Comparison of ENCODE assay signal across 25 cellular contexts in genomic region chr6:124434416-124434815, GRCh38.
DNase-seq lines count a peak whose midpoint lies in the region; ATAC-seq and TF ChIP-seq lines count a peak whose summit lies in the region.
"Had no signal": no experiment of that assay in that cellular context is flagged by ENCODE, and none has a peak within 500 bp of the region (broad histone marks: within the 10 kb centered on the region; RNA-seq: fewer than 3 reads in every experiment).

No MANE protein-coding gene starts in this region.

- no peak for ATAC-seq in HG03095 (IDR thresholded peaks at IDR 0.05; ENCODE audit: unreplicated experiment)
- no peak for ATAC-seq in naive thymus-derived CD4-positive, alpha-beta T cell
- ATAC-seq: A549; activated T-cell treated with anti-CD3 and anti-CD28 coated beads, Interleukin-2, amount 50 U/mL, for 4 hours; stimulated activated memory B cell treated with anti-CD40 and anti-IgM and Interleukin-4, amounts not matched to agents 10 μg/mL and 1 μg/mL and 100 μg/mL, for 72 hours had no signal

- H3K4me3 Mint-ChIP-seq in CD14-positive monocyte: peak overlapping the region in 1 of 2 donors; percentile 13
- no peak overlapping the region for H3K4me3 Mint-ChIP-seq in naive thymus-derived CD4-positive, alpha-beta T cell
- no peak overlapping the region for H3K4me3 Mint-ChIP-seq in Calu3 (ENCODE audit: low read depth, unreplicated experiment)
- H3K4me3 Mint-ChIP-seq: activated naive CD8-positive, alpha-beta T cell treated with anti-CD3 and anti-CD28 coated beads, Interleukin-2, amount 10 ng/mL, durations not matched to agents 7 days and 5 days; activated T-cell treated with anti-CD3 and anti-CD28 coated beads, Interleukin-2, amount 50 U/mL, for 4 hours; CD4-positive, alpha-beta memory T cell; endodermal cell; nephron; stimulated activated memory B cell treated with anti-CD40 and anti-IgM and Interleukin-4, amounts not matched to agents 10 μg/mL and 1 μg/mL and 100 μg/mL, for 72 hours had no signal

- no peaks in the 10 kb centered on the region for H3K9me3 ChIP-seq in naive thymus-derived CD4-positive, alpha-beta T cell (ENCODE audit: control insufficient read depth in 2 of 3, low read length in 3 of 3)
- H3K9me3 ChIP-seq: A549 had no signal

- CTCF ChIA-PET in naive thymus-derived CD4-positive, alpha-beta T cell (lab: Charles Lee): no interaction called here
- CTCF ChIA-PET in Calu3 (lab: Charles Lee): no interaction called here

- H3K36me3 Mint-ChIP-seq in CD14-positive monocyte: no peaks in the 10 kb centered on the region
- H3K36me3 Mint-ChIP-seq in naive thymus-derived CD4-positive, alpha-beta T cell: no peaks in the 10 kb centered on the region
- H3K36me3 Mint-ChIP-seq in Calu3 (ENCODE audit: insufficient read depth, unreplicated experiment): no peaks in the 10 kb centered on the region
- H3K36me3 Mint-ChIP-seq: activated naive CD8-positive, alpha-beta T cell treated with anti-CD3 and anti-CD28 coated beads, Interleukin-2, amount 10 ng/mL, durations not matched to agents 7 days and 5 days; CD4-positive, alpha-beta memory T cell; stimulated activated memory B cell treated with anti-CD40 and anti-IgM and Interleukin-4, amounts not matched to agents 10 μg/mL and 1 μg/mL and 100 μg/mL, for 72 hours had no signal

- H3K36me3 ChIP-seq in naive thymus-derived CD4-positive, alpha-beta T cell (ENCODE audit: control insufficient read depth in 2 of 3, insufficient read depth in 3 of 3, low read length in 3 of 3): no peaks in the 10 kb centered on the region

- no peak overlapping the region for H3K27ac ChIP-seq in naive thymus-derived CD4-positive, alpha-beta T cell (ENCODE audit: low read depth, low read length)
- H3K27ac ChIP-seq: A549 had no signal

- DNase-seq in CD14-positive monocyte (ENCODE audit: low spot score) (no peak), NOMO-1 (lab: John Stamatoyannopoulos, UW; ENCODE audit: unreplicated experiment in 2 of 2) (peak; percentile 38 to 88), amniotic epithelial cell (ENCODE audit: low read depth) (peak; percentile 75), myocyte (ENCODE audit: low read depth) (peak; percentile 3), NCI-H774 (lab: John Stamatoyannopoulos, UW) (no peak), Calu3 (no peak)
- no peak for DNase-seq in naive thymus-derived CD4-positive, alpha-beta T cell
- DNase-seq: activated gamma-delta T cell treated with Interleukin-2 at 50 U/mL for 16 hours; activated naive CD8-positive, alpha-beta T cell treated with anti-CD3 and anti-CD28 coated beads, Interleukin-2, amount 10 ng/mL, durations not matched to agents 7 days and 5 days; activated T-cell treated with anti-CD3 and anti-CD28 coated beads, Interleukin-2, amount 50 U/mL, for 4 hours; CD4-positive, alpha-beta memory T cell; central memory CD4-positive, alpha-beta T cell; dermis blood vessel endothelial cell; DMS 273 treated with DMSO at 0.1 percent for 48 hours; EL; endodermal cell; GOT3; IMR-90; NCI-H526 treated with DMSO at 0.1 percent for 48 hours; T-helper 1 cell had no signal

- TF ChIP-seq CTCF in CD14-positive monocyte (IDR thresholded peaks at IDR 0.05) (no peak), Calu3 (IDR thresholded peaks at IDR 0.05; ENCODE audit: unreplicated experiment) (no peak)

- H3K27ac Mint-ChIP-seq in CD14-positive monocyte: peak overlapping the region; percentile 64 to 82 (median 70)
- H3K27ac Mint-ChIP-seq in naive thymus-derived CD4-positive, alpha-beta T cell: no peak overlapping the region
- H3K27ac Mint-ChIP-seq in Calu3 (ENCODE audit: unreplicated experiment): no peak overlapping the region
- H3K27ac Mint-ChIP-seq: activated naive CD8-positive, alpha-beta T cell treated with anti-CD3 and anti-CD28 coated beads, Interleukin-2, amount 10 ng/mL, durations not matched to agents 7 days and 5 days; CD4-positive, alpha-beta memory T cell; endodermal cell; nephron; stimulated activated memory B cell treated with anti-CD40 and anti-IgM and Interleukin-4, amounts not matched to agents 10 μg/mL and 1 μg/mL and 100 μg/mL, for 72 hours had no signal

- no peaks in the 10 kb centered on the region for H3K4me1 ChIP-seq in naive thymus-derived CD4-positive, alpha-beta T cell (ENCODE audit: control insufficient read depth in 2 of 2, insufficient read depth in 2 of 2, low read length in 2 of 2)
- H3K4me1 ChIP-seq: A549 had no signal

- H3K4me3 ChIP-seq in naive thymus-derived CD4-positive, alpha-beta T cell (ENCODE audit: low read length): no peak overlapping the region
- H3K4me3 ChIP-seq: A549, lung had no signal

- POLR2A ChIA-PET in naive thymus-derived CD4-positive, alpha-beta T cell (lab: Charles Lee): no interaction called here

- H3K27me3 Mint-ChIP-seq in CD14-positive monocyte (ENCODE audit: low read depth in 3 of 3): peaks cover 0 to 3% (median 2%) of the 10 kb centered on the region in 3 donors
- H3K27me3 Mint-ChIP-seq in naive thymus-derived CD4-positive, alpha-beta T cell: no peaks in the 10 kb centered on the region
- no peaks in the 10 kb centered on the region for H3K27me3 Mint-ChIP-seq in Calu3 (ENCODE audit: unreplicated experiment)
- H3K27me3 Mint-ChIP-seq: activated naive CD8-positive, alpha-beta T cell treated with anti-CD3 and anti-CD28 coated beads, Interleukin-2, amount 10 ng/mL, durations not matched to agents 7 days and 5 days; CD4-positive, alpha-beta memory T cell; stimulated activated memory B cell treated with anti-CD40 and anti-IgM and Interleukin-4, amounts not matched to agents 10 μg/mL and 1 μg/mL and 100 μg/mL, for 72 hours had no signal

- H3K9me3 Mint-ChIP-seq in CD14-positive monocyte: peaks cover 0 to 3% (median 0%) of the 10 kb centered on the region in 7 donors
- H3K9me3 Mint-ChIP-seq in naive thymus-derived CD4-positive, alpha-beta T cell: peaks cover 0 to 10% (median 1%) of the 10 kb centered on the region in 11 donors
- H3K9me3 Mint-ChIP-seq in Calu3 (ENCODE audit: low read depth, unreplicated experiment): no peaks in the 10 kb centered on the region
- H3K9me3 Mint-ChIP-seq: endodermal cell, nephron had no signal

- H3K27me3 ChIP-seq in naive thymus-derived CD4-positive, alpha-beta T cell (ENCODE audit: control insufficient read depth in 2 of 2, insufficient read depth in 2 of 2, low read length in 2 of 2): no peaks in the 10 kb centered on the region

- intact Hi-C loops in CD14-positive monocyte (cut with micrococcal nuclease) (no loop called here), Calu3 (cut with micrococcal nuclease; ENCODE audit: unreplicated experiment) (no loop called here)
- intact Hi-C loops in naive thymus-derived CD4-positive, alpha-beta T cell (cut with micrococcal nuclease): no loop called here

- peaks cover 40% of the 10 kb centered on the region for H3K4me1 Mint-ChIP-seq in CD14-positive monocyte
- peaks cover 0 to 2% (median 0%) of the 10 kb centered on the region in 7 donors for H3K4me1 Mint-ChIP-seq in naive thymus-derived CD4-positive, alpha-beta T cell
- H3K4me1 Mint-ChIP-seq in Calu3 (ENCODE audit: low read depth, unreplicated experiment): no peaks in the 10 kb centered on the region
- H3K4me1 Mint-ChIP-seq: activated naive CD8-positive, alpha-beta T cell treated with anti-CD3 and anti-CD28 coated beads, Interleukin-2, amount 10 ng/mL, durations not matched to agents 7 days and 5 days; CD4-positive, alpha-beta memory T cell; stimulated activated memory B cell treated with anti-CD40 and anti-IgM and Interleukin-4, amounts not matched to agents 10 μg/mL and 1 μg/mL and 100 μg/mL, for 72 hours had no signal

- BruUV-seq in Calu3 (replicated peaks; lab: Mats Ljungman, UMichigan): no TSS peak

Comparison
In these comparisons a context has a peak if more than half of its experiments do, and no peak if none do; other contexts are left out.
1. DNase-seq: peak in NOMO-1 (2 of 2), amniotic epithelial cell (single experiment) and myocyte (single experiment); none in CD14-positive monocyte (single experiment), NCI-H774 (single experiment), naive thymus-derived CD4-positive, alpha-beta T cell (0 of 9) and Calu3 (single experiment).
2. H3K27ac Mint-ChIP-seq: peak in CD14-positive monocyte (7 of 7); none in naive thymus-derived CD4-positive, alpha-beta T cell (0 of 9) and Calu3 (single experiment).